ENCODE assay signal across 17 cellular contexts in genomic region chr2:174826051-174826450, GRCh38.
A peak's percentile ranks its signal among the peaks of the same experiment; 100 is the strongest.
DNase-seq lines count a peak whose midpoint lies in the region; ATAC-seq, FAIRE-seq and TF ChIP-seq lines count a peak whose summit lies in the region.
"Had no signal": no experiment of that assay in that cellular context is flagged by ENCODE, and none has a peak within 500 bp of the region (broad histone marks: within the 10 kb centered on the region; RNA-seq: fewer than 3 reads in every experiment).

No MANE protein-coding gene starts in this region.

- H3K27me3 ChIP-seq in upper lobe of left lung: no peaks in the 10 kb centered on the region
- H3K27me3 ChIP-seq: BLaER1, neutrophil, right atrium auricular region had no signal

- peaks cover 11% of the 10 kb centered on the region for H3K9me3 Mint-ChIP-seq in glutamatergic neuron (ENCODE audit: unreplicated experiment)
- H3K9me3 Mint-ChIP-seq: activated T-helper 2 cell treated with anti-CD3 and anti-CD28 coated beads, Interferon-gamma antibody, Interleukin-2, Interleukin-4, amounts not matched to agents 10 μg/mL and 5 μg/mL and 100 μg/mL, durations not matched to agents 14 hours and 24 hours and 36 hours had no signal

- H3K36me3 ChIP-seq in upper lobe of left lung: no peaks in the 10 kb centered on the region
- H3K36me3 ChIP-seq: BLaER1, neutrophil, right atrium auricular region had no signal

- no peak for TF ChIP-seq POLR2A in H54 (IDR thresholded peaks at IDR 0.05; ENCODE audit: low read depth, low read length)
- TF ChIP-seq POLR2A in upper lobe of left lung (IDR thresholded peaks at IDR 0.05): no peak

- no peaks in the 10 kb centered on the region for H3K36me3 Mint-ChIP-seq in glutamatergic neuron (ENCODE audit: unreplicated experiment)

- peak; percentile 38 for FAIRE-seq in H54 (lab: Jason Lieb, UNC)

- peaks cover 0 to 16% (median 8%) of the 10 kb centered on the region in 4 donors for H3K4me1 ChIP-seq in upper lobe of left lung
- H3K4me1 ChIP-seq: BLaER1 had no signal

- H3K4me1 Mint-ChIP-seq in glutamatergic neuron (ENCODE audit: low read depth, unreplicated experiment): peaks cover 57% of the 10 kb centered on the region

- no peaks in the 10 kb centered on the region for H3K9me3 ChIP-seq in upper lobe of left lung
- H3K9me3 ChIP-seq: BLaER1, neutrophil, right atrium auricular region had no signal

- no peak overlapping the region for H3K4me3 ChIP-seq in upper lobe of left lung
- H3K4me3 ChIP-seq: BLaER1, right atrium auricular region had no signal

- TF ChIP-seq EP300 in upper lobe of left lung (IDR thresholded peaks at IDR 0.05): no peak

- ATAC-seq in sciatic nerve (peak; percentile 70), upper lobe of left lung (ENCODE audit: low FRiP score in 2 of 2) (no peak), GM21619 (IDR thresholded peaks at IDR 0.05; ENCODE audit: unreplicated experiment) (no peak)
- ATAC-seq: activated CD4-positive, alpha-beta T cell treated with anti-CD3 and anti-CD28 coated beads for 36 hours had no signal

- no peak for DNase-seq in H54 (ENCODE audit: insufficient read length, low spot score)
- DNase-seq in glutamatergic neuron: no peak
- DNase-seq in sciatic nerve (ENCODE audit: low spot score): no peak
- no peak for DNase-seq in upper lobe of left lung
- no peak for DNase-seq in NCI-H1092 treated with DMSO at 0.1 percent for 48 hours (lab: John Stamatoyannopoulos, UW)
- no peak for DNase-seq in OCI-M1 (lab: John Stamatoyannopoulos, UW)
- DNase-seq: activated CD4-positive, alpha-beta T cell treated with anti-CD3 and anti-CD28 coated beads for 36 hours; hippocampal formation; NCI-H1436; NCI-H748 treated with DMSO at 0.1 percent for 48 hours; T1000 had no signal

- WGBS in upper lobe of left lung, 2 donors: 41 to 53% methylated on average over 2 of the region's 2 CpGs

- H3K27ac Mint-ChIP-seq in glutamatergic neuron (ENCODE audit: unreplicated experiment): peak overlapping the region; percentile 10
- H3K27ac Mint-ChIP-seq: activated CD4-positive, alpha-beta T cell treated with anti-CD3 and anti-CD28 coated beads for 36 hours; activated T-helper 2 cell treated with anti-CD3 and anti-CD28 coated beads, Interferon-gamma antibody, Interleukin-2, Interleukin-4, amounts not matched to agents 10 μg/mL and 5 μg/mL and 100 μg/mL, durations not matched to agents 14 hours and 24 hours and 36 hours had no signal

- peak overlapping the region; percentile 26 for H3K4me3 Mint-ChIP-seq in glutamatergic neuron (ENCODE audit: unreplicated experiment)
- H3K4me3 Mint-ChIP-seq: activated CD4-positive, alpha-beta T cell treated with anti-CD3 and anti-CD28 coated beads for 36 hours had no signal

- H3K27ac ChIP-seq in angular gyrus (ENCODE audit: low read depth, low read length) (peak overlapping the region; percentile 24), upper lobe of left lung (no peak overlapping the region)
- H3K27ac ChIP-seq: BLaER1, neutrophil had no signal

- intact Hi-C loops in sciatic nerve (cut with DNase I): no loop called here

- TF ChIP-seq CTCF in glutamatergic neuron (IDR thresholded peaks at IDR 0.05; ENCODE audit: partially characterized antibody, unreplicated experiment) (no peak), upper lobe of left lung (IDR thresholded peaks at IDR 0.05) (no peak)

- peaks cover 8% of the 10 kb centered on the region for H3K27me3 Mint-ChIP-seq in glutamatergic neuron (ENCODE audit: unreplicated experiment)
- H3K27me3 Mint-ChIP-seq: activated CD4-positive, alpha-beta T cell treated with anti-CD3 and anti-CD28 coated beads for 36 hours had no signal
